Comparison of ENCODE assay signal across 17 cellular contexts in the genomic region with DNA sequence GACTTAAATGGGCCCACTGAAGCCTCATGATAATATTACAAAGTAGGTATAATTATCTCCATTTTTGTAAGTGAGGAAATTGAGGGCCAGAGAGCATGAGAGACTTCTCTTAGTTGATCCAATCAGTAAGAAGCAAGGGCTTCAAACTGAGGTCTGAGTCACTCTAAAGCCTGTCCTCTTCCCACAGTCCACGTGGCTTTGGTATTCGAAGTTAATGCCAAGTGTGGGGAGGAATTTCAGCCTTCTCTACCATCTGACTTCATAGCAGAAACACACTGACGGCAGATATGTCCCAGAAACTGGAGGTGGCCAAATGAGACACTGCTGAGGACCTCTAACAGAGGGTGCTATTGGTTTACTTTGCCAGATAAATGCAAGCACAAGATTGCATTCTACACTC.
DNase-seq lines count a peak whose midpoint lies in the region; ATAC-seq and TF ChIP-seq lines count a peak whose summit lies in the region.
"Had no signal": no experiment of that assay in that cellular context is flagged by ENCODE, and none has a peak within 500 bp of the region (broad histone marks: within the 10 kb centered on the region; RNA-seq: fewer than 3 reads in every experiment).

No MANE protein-coding gene starts in this region.

- H3K27me3 ChIP-seq in fibroblast of lung (ENCODE audit: control insufficient read depth, insufficient read depth, low read length), result no peaks in the 10 kb centered on the region

- H3K27ac Mint-ChIP-seq in stimulated activated effector memory CD8-positive, alpha-beta T cell treated with anti-CD3 and anti-CD28 coated beads, Interleukin-12 subunit alpha, Interleukin-12 subunit beta, amount 100 ng/mL, for 72 hours, result no peak overlapping the region
- H3K27ac Mint-ChIP-seq: activated naive CD8-positive, alpha-beta T cell; type B pancreatic cell; WTC11 had no signal

- no peak overlapping the region for H3K4me3 Mint-ChIP-seq in stimulated activated effector memory CD8-positive, alpha-beta T cell treated with anti-CD3 and anti-CD28 coated beads, Interleukin-12 subunit alpha, Interleukin-12 subunit beta, amount 100 ng/mL, for 72 hours
- H3K4me3 Mint-ChIP-seq: activated naive CD8-positive, alpha-beta T cell; type B pancreatic cell; WTC11 had no signal

- no peaks in the 10 kb centered on the region for H3K9me3 Mint-ChIP-seq in stimulated activated effector memory CD8-positive, alpha-beta T cell treated with anti-CD3 and anti-CD28 coated beads, Interleukin-12 subunit alpha, Interleukin-12 subunit beta, amount 100 ng/mL, for 72 hours
- H3K9me3 Mint-ChIP-seq: WTC11 had no signal

- no peaks in the 10 kb centered on the region for H3K36me3 ChIP-seq in fibroblast of lung (ENCODE audit: control insufficient read depth, insufficient read depth, low read length)

- no peak for ATAC-seq in GM19463 (IDR thresholded peaks at IDR 0.05; ENCODE audit: unreplicated experiment)
- no peak for ATAC-seq in stimulated activated effector memory CD8-positive, alpha-beta T cell treated with anti-CD3 and anti-CD28 coated beads, Interleukin-12 subunit alpha, Interleukin-12 subunit beta, amount 100 ng/mL, for 72 hours
- ATAC-seq: WTC11 had no signal

- H3K36me3 Mint-ChIP-seq in stimulated activated effector memory CD8-positive, alpha-beta T cell treated with anti-CD3 and anti-CD28 coated beads, Interleukin-12 subunit alpha, Interleukin-12 subunit beta, amount 100 ng/mL, for 72 hours, result no peaks in the 10 kb centered on the region
- H3K36me3 Mint-ChIP-seq: activated naive CD8-positive, alpha-beta T cell; WTC11 had no signal

- H3K4me1 ChIP-seq in fibroblast of lung (ENCODE audit: control insufficient read depth, extremely low read depth, insufficient read depth, low read length), result no peaks in the 10 kb centered on the region

- no peak overlapping the region for H2AFZ ChIP-seq in fibroblast of lung (ENCODE audit: low read length)
- H2AFZ ChIP-seq: parathyroid adenoma had no signal

- no peak overlapping the region for H3K27ac ChIP-seq in fibroblast of lung (ENCODE audit: insufficient read depth, low read length)
- H3K27ac ChIP-seq: 22Rv1, parathyroid adenoma had no signal

- H3K4me2 ChIP-seq in fibroblast of lung (ENCODE audit: extremely low read depth, insufficient read depth, low read length), result no peak overlapping the region

- H3K4me1 Mint-ChIP-seq in stimulated activated effector memory CD8-positive, alpha-beta T cell treated with anti-CD3 and anti-CD28 coated beads, Interleukin-12 subunit alpha, Interleukin-12 subunit beta, amount 100 ng/mL, for 72 hours, result no peaks in the 10 kb centered on the region

- DNase-seq in DMS 273 (lab: John Stamatoyannopoulos, UW; ENCODE audit: unreplicated experiment), result peak; percentile 9
- DNase-seq in DMS 273 treated with DMSO at 0.1 percent for 48 hours (lab: John Stamatoyannopoulos, UW), result no peak
- DNase-seq in NCI-H226, result peak; percentile 50
- DNase-seq in fibroblast of lung (ENCODE audit: low read depth in 2 of 2), result peak; percentile 82 to 89
- DNase-seq in non-pigmented ciliary epithelial cell (ENCODE audit: low read depth), result peak; percentile 49
- DNase-seq in GOT3 (lab: John Stamatoyannopoulos, UW), result no peak
- no peak for DNase-seq in stimulated activated effector memory CD8-positive, alpha-beta T cell treated with anti-CD3 and anti-CD28 coated beads, Interleukin-12 subunit alpha, Interleukin-12 subunit beta, amount 100 ng/mL, for 72 hours (ENCODE audit: low spot score in 2 of 2)
- DNase-seq: activated CD8-positive, alpha-beta memory T cell treated with anti-CD3 and anti-CD28 coated beads, Interleukin-2, amount 50 U/mL, for 48 hours; hippocampal formation; Karpas-422; NCI-H2107 had no signal

- no peak overlapping the region for H3K9ac ChIP-seq in fibroblast of lung (ENCODE audit: insufficient read depth, low read length)
- H3K9ac ChIP-seq: parathyroid adenoma had no signal

- no peak for TF ChIP-seq CTCF in fibroblast of lung (conservative IDR thresholded peaks at IDR 0.05 in 1 of 2, IDR thresholded peaks at IDR 0.05 in 1 of 2; ENCODE audit: low read depth in 1 of 2, low read length in 2 of 2)

- H3K9me3 ChIP-seq in fibroblast of lung (ENCODE audit: control insufficient read depth, insufficient read depth, low read depth, low read length), result no peaks in the 10 kb centered on the region

- H4K20me1 ChIP-seq in fibroblast of lung (ENCODE audit: control insufficient read depth, extremely low read depth, insufficient read depth, low read length), result no peaks in the 10 kb centered on the region

- H3K4me3 ChIP-seq in fibroblast of lung (replicated peaks in 1 of 4; ENCODE audit: control extremely low read depth in 1 of 4, insufficient read depth in 1 of 4, low read depth in 3 of 4, low read length in 4 of 4), result no peak overlapping the region

- no peaks in the 10 kb centered on the region for H3K79me2 ChIP-seq in fibroblast of lung (ENCODE audit: control insufficient read depth, insufficient read depth, low read length)

Comparison
In these comparisons a context has a peak if more than half of its experiments do, and no peak if none do; other contexts are left out.
1. DNase-seq: peak in DMS 273 (single experiment), NCI-H226 (single experiment), fibroblast of lung (2 of 2) and non-pigmented ciliary epithelial cell (single experiment); none in DMS 273 treated with DMSO at 0.1 percent for 48 hours (single experiment), GOT3 (single experiment) and stimulated activated effector memory CD8-positive, alpha-beta T cell treated with anti-CD3 and anti-CD28 coated beads, Interleukin-12 subunit alpha, Interleukin-12 subunit beta, amount 100 ng/mL, for 72 hours (0 of 2).